Comparison of ENCODE assay signal across 1 cellular context in the genomic region with DNA sequence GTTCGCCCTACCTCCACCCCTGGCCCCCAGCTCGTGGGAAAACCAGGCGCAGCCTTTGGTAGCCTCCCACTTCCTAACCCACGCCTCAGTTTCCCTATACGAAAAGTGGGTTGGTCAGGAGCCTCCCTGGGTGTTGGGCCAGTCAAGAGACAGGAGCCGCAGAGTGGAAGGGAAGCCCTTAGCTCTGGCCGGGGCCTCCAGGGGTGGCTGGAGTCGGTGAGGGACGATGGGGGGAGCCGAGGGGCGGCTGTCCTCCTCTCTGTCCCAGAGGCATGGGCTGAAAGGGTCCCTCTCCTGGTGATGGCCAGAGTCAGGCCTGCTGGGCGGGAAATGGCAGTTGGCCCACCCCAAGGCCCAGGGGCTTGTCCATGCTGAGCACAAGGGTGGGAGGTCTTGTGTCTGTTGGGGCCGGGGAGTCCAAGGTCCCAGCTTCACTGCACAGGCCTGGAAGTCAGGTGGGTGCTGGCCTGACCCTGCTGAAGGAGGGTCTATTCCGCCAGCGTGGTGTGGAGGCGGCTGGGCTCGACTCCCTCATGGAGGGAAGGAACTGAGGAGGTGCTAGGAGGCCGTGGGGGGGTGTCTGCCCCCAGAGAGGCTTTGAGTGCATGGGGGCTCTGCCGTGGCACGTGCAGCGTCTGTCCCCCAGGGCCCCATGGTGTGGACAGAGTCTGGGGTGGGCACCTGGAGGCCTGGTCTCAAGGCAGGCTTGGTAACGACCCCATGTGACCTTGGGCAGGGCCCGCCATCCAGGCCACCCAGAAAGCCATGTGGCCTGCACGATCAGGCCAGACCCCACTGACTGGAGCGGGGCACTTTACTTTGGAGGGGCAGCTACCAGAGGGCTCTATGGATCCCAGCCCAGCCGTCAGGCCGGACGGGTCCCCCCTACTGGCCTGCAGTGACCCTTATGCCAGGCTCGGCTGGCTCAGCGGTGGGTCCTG.
TF ChIP-seq lines count a peak whose summit lies in the region.

No MANE protein-coding gene starts in this region.

TF ChIP-seq in endothelial cell of umbilical vein, 7 proteins besides CTCF, POLR2A, EP300 and RAD21:
- TF ChIP-seq MYC (IDR thresholded peaks at IDR 0.05; ENCODE audit: low read depth, low read length) (no peak), MAX (IDR thresholded peaks at IDR 0.05; ENCODE audit: insufficient read depth, insufficient read length) (no peak), POLR2AphosphoS5 (IDR thresholded peaks at IDR 0.05; ENCODE audit: insufficient read depth, low read depth, low read length) (no peak), FOS (IDR thresholded peaks at IDR 0.05; ENCODE audit: borderline replicate concordance, insufficient read depth, low read length) (no peak), EZH2 (IDR thresholded peaks at IDR 0.05; ENCODE audit: borderline replicate concordance, low read depth, low read length, severe bottlenecking) (no peak), GATA2 (IDR thresholded peaks at IDR 0.05; ENCODE audit: insufficient read depth, insufficient read length, low read depth, low read length) (no peak), JUN (IDR thresholded peaks at IDR 0.05; ENCODE audit: borderline replicate concordance, insufficient read depth, insufficient read length, low read depth) (no peak)
